1 cellular context compared by ENCODE assay signal in genomic region chr12:27924350-27925140, GRCh38.
TF ChIP-seq lines count a peak whose summit lies in the region.

No MANE protein-coding gene starts in this region.

TF ChIP-seq in endothelial cell of umbilical vein, 7 proteins besides CTCF, POLR2A, EP300 and RAD21 (continued from another document):
- no peak for TF ChIP-seq MAX (IDR thresholded peaks at IDR 0.05; ENCODE audit: insufficient read depth, insufficient read length)
